Comparison of ENCODE assay signal across 29 cellular contexts in genomic region chr4:6066191-6066590, GRCh38. TPM values are rescaled to one million over a fixed set of nuclear protein-coding genes. Genes with fewer than 3 reads are reported as not detected.
"Had no signal": no experiment of that assay in that cellular context is flagged by ENCODE, and none has a peak within 500 bp of the region (broad histone marks: within the 10 kb centered on the region; RNA-seq: fewer than 3 reads in every experiment).

No MANE protein-coding gene starts in this region.

- H3K9me3 Mint-ChIP-seq: activated naive CD8-positive, alpha-beta T cell treated with anti-CD3 and anti-CD28 coated beads, Interleukin-2, amount 10 ng/mL, durations not matched to agents 7 days and 5 days; activated T-helper 1 cell treated with anti-CD3 and anti-CD28 coated beads, Interleukin-12 subunit alpha, Interleukin-12 subunit beta, Interleukin-2, Interleukin-4 antibody, amounts not matched to agents 30 ng/mL and 10 ng/mL and 1 ng/mL, durations not matched to agents 14 hours and 24 hours and 36 hours had no signal

- H3K36me3 Mint-ChIP-seq: activated naive CD8-positive, alpha-beta T cell treated with anti-CD3 and anti-CD28 coated beads, Interleukin-2, amount 10 ng/mL, durations not matched to agents 7 days and 5 days had no signal

- ATAC-seq: activated CD4-positive, alpha-beta T cell treated with anti-CD3 and anti-CD28 coated beads for 36 hours; activated CD8-positive, alpha-beta memory T cell treated with anti-CD3 and anti-CD28 coated beads, Interleukin-2, amount 10 ng/mL, durations not matched to agents 7 days and 5 days; activated CD8-positive, alpha-beta T cell treated with anti-CD3 and anti-CD28 coated beads, Interleukin-2, amount 10 ng/mL, durations not matched to agents 7 days and 5 days; activated naive CD4-positive, alpha-beta T cell treated with anti-CD3 and anti-CD28 coated beads, Interleukin-2, amount 50 U/mL, for 72 hours; esophagus mucosa; T-helper 17 cell had no signal

- H3K4me3 ChIP-seq: ascending aorta, breast epithelium, cardiac muscle cell had no signal

- H3K4me1 ChIP-seq: ascending aorta, breast epithelium had no signal

- H3K4me1 Mint-ChIP-seq: activated CD4-positive, alpha-beta T cell treated with anti-CD3 and anti-CD28 coated beads for 36 hours; activated CD4-positive, alpha-beta T cell treated with anti-CD3 and anti-CD28 coated beads, Interleukin-2, amount 10 ng/mL, durations not matched to agents 24 days and 14 days; activated CD8-positive, alpha-beta memory T cell treated with anti-CD3 and anti-CD28 coated beads, Interleukin-2, amount 10 ng/mL, durations not matched to agents 7 days and 5 days; activated naive CD4-positive, alpha-beta T cell treated with anti-CD3 and anti-CD28 coated beads, Interleukin-2, amount 10 ng/mL, durations not matched to agents 7 days and 5 days; activated naive CD8-positive, alpha-beta T cell treated with anti-CD3 and anti-CD28 coated beads, Interleukin-2, amount 10 ng/mL, durations not matched to agents 7 days and 5 days; brain; T-helper 17 cell had no signal

- H3K4me3 Mint-ChIP-seq: activated CD4-positive, alpha-beta memory T cell treated with anti-CD3 and anti-CD28 coated beads for 36 hours; activated CD4-positive, alpha-beta T cell treated with anti-CD3 and anti-CD28 coated beads for 36 hours; activated CD4-positive, alpha-beta T cell treated with anti-CD3 and anti-CD28 coated beads, Interleukin-2, amount 10 ng/mL, durations not matched to agents 24 days and 14 days; activated CD8-positive, alpha-beta memory T cell treated with anti-CD3 and anti-CD28 coated beads, Interleukin-2, amount 10 ng/mL, durations not matched to agents 7 days and 5 days; activated CD8-positive, alpha-beta T cell treated with anti-CD3 and anti-CD28 coated beads, Interleukin-2, amount 10 ng/mL, durations not matched to agents 7 days and 5 days; activated naive CD4-positive, alpha-beta T cell treated with anti-CD3 and anti-CD28 coated beads, Interleukin-2, amount 10 ng/mL, durations not matched to agents 7 days and 5 days; activated naive CD8-positive, alpha-beta T cell treated with anti-CD3 and anti-CD28 coated beads, Interleukin-2, amount 10 ng/mL, durations not matched to agents 7 days and 5 days; activated T-helper 1 cell treated with anti-CD3 and anti-CD28 coated beads, Interleukin-12 subunit alpha, Interleukin-12 subunit beta, Interleukin-2, Interleukin-4 antibody, amounts not matched to agents 30 ng/mL and 10 ng/mL and 1 ng/mL, durations not matched to agents 14 hours and 24 hours and 36 hours; brain; T-helper 17 cell; T-helper 2 cell treated with Interferon-gamma antibody and Interleukin-4, amounts not matched to agents 5 μg/mL and 100 μg/mL, for 36 hours had no signal

- H3K27me3 ChIP-seq: ascending aorta, cardiac muscle cell had no signal

- H3K27ac Mint-ChIP-seq: activated CD4-positive, alpha-beta memory T cell treated with anti-CD3 and anti-CD28 coated beads for 36 hours; activated CD4-positive, alpha-beta T cell treated with anti-CD3 and anti-CD28 coated beads for 36 hours; activated CD4-positive, alpha-beta T cell treated with anti-CD3 and anti-CD28 coated beads, Interleukin-2, amount 10 ng/mL, durations not matched to agents 24 days and 14 days; activated CD8-positive, alpha-beta memory T cell treated with anti-CD3 and anti-CD28 coated beads, Interleukin-2, amount 10 ng/mL, durations not matched to agents 7 days and 5 days; activated CD8-positive, alpha-beta T cell treated with anti-CD3 and anti-CD28 coated beads, Interleukin-2, amount 10 ng/mL, durations not matched to agents 7 days and 5 days; activated naive CD4-positive, alpha-beta T cell treated with anti-CD3 and anti-CD28 coated beads, Interleukin-2, amount 10 ng/mL, durations not matched to agents 7 days and 5 days; activated naive CD4-positive, alpha-beta T cell treated with anti-CD3 and anti-CD28 coated beads, Interleukin-2, amount 50 U/mL, for 72 hours; activated naive CD8-positive, alpha-beta T cell treated with anti-CD3 and anti-CD28 coated beads, Interleukin-2, amount 10 ng/mL, durations not matched to agents 7 days and 5 days; activated T-helper 1 cell treated with anti-CD3 and anti-CD28 coated beads, Interleukin-12 subunit alpha, Interleukin-12 subunit beta, Interleukin-2, Interleukin-4 antibody, amounts not matched to agents 30 ng/mL and 10 ng/mL and 1 ng/mL, durations not matched to agents 14 hours and 24 hours and 36 hours; T-helper 17 cell; T-helper 2 cell treated with Interferon-gamma antibody and Interleukin-4, amounts not matched to agents 5 μg/mL and 100 μg/mL, for 36 hours had no signal

- H3K27ac ChIP-seq: ascending aorta, breast epithelium, cardiac muscle cell had no signal

- DNase-seq: activated CD4-positive, alpha-beta memory T cell treated with anti-CD3 and anti-CD28 coated beads for 36 hours; activated CD4-positive, alpha-beta T cell treated with anti-CD3 and anti-CD28 coated beads for 36 hours; activated CD4-positive, alpha-beta T cell treated with anti-CD3 and anti-CD28 coated beads, Interleukin-2, amount 10 ng/mL, durations not matched to agents 24 days and 14 days; activated CD4-positive, CD25-positive, alpha-beta regulatory T cell; activated CD4-positive, CD25-positive, alpha-beta regulatory T cell treated with anti-CD3 and anti-CD28 coated beads, Interleukin-2, amount 50 U/mL, for 72 hours; activated CD8-positive, alpha-beta memory T cell treated with anti-CD3 and anti-CD28 coated beads, Interleukin-2, amount 10 ng/mL, durations not matched to agents 7 days and 5 days; activated CD8-positive, alpha-beta memory T cell treated with anti-CD3 and anti-CD28 coated beads, Interleukin-2, amount 50 U/mL, for 4 hours; activated CD8-positive, alpha-beta T cell treated with anti-CD3 and anti-CD28 coated beads, Interleukin-2, amount 10 ng/mL, durations not matched to agents 7 days and 5 days; activated gamma-delta T cell; activated naive CD4-positive, alpha-beta T cell; activated naive CD4-positive, alpha-beta T cell treated with anti-CD3 and anti-CD28 coated beads, Interleukin-2, amount 10 ng/mL, durations not matched to agents 7 days and 5 days; activated naive CD8-positive, alpha-beta T cell treated with anti-CD3 and anti-CD28 coated beads, Interleukin-2, amount 10 ng/mL, durations not matched to agents 7 days and 5 days; activated T-cell treated with anti-CD3 and anti-CD28 coated beads, Interleukin-2, amount 50 U/mL, for 1 hour; activated T-cell treated with anti-CD3 and anti-CD28 coated beads, Interleukin-2, amount 50 U/mL, for 48 hours; effector CD8-positive, alpha-beta T cell; foreskin fibroblast; T-helper 1 cell; T-helper 17 cell; T1000 had no signal

- H3K36me3 ChIP-seq: ascending aorta, breast epithelium, cardiac muscle cell had no signal

- H3K9me3 ChIP-seq: ascending aorta, breast epithelium had no signal

- H3K27me3 Mint-ChIP-seq: activated CD4-positive, alpha-beta memory T cell treated with anti-CD3 and anti-CD28 coated beads for 36 hours; activated CD4-positive, alpha-beta T cell treated with anti-CD3 and anti-CD28 coated beads, Interleukin-2, amount 10 ng/mL, durations not matched to agents 24 days and 14 days; activated CD8-positive, alpha-beta memory T cell treated with anti-CD3 and anti-CD28 coated beads, Interleukin-2, amount 10 ng/mL, durations not matched to agents 7 days and 5 days; T-helper 17 cell had no signal

RNA-seq across cellular contexts. Expression of gene C4orf50, which starts 48.0 kb away (rescaled TPM):
- total RNA-seq: ascending aorta, chondrocyte, epithelial cell of proximal tubule had no signal
